In genomic region chr19:4600893-4601292, GRCh38 we compare ENCODE assay signal across 36 cellular contexts. TPM values are rescaled to one million over a fixed set of nuclear protein-coding genes. Genes with fewer than 3 reads are reported as not detected.
"Had no signal": no experiment of that assay in that cellular context is flagged by ENCODE, and none has a peak within 500 bp of the region (broad histone marks: within the 10 kb centered on the region; RNA-seq: fewer than 3 reads in every experiment).

No MANE protein-coding gene starts in this region.

- H3K4me3 ChIP-seq: SJCRH30, SK-N-MC had no signal

- H3K9me3 ChIP-seq: SJCRH30 had no signal

- ATAC-seq: activated T-cell treated with anti-CD3 and anti-CD28 coated beads, Interleukin-2, amount 50 U/mL, for 72 hours; activated T-helper 17 cell treated with anti-CD3 and anti-CD28 coated beads, Interleukin-2, amount 50 U/mL, for 72 hours; Panc1 had no signal

- FAIRE-seq: colon had no signal

- H3K36me3 ChIP-seq: brain microvascular endothelial cell, SJCRH30, WERI-Rb-1 had no signal

- DNase-seq: activated CD4-positive, alpha-beta memory T cell treated with anti-CD3 and anti-CD28 coated beads, Interleukin-2, amount 10 ng/mL, durations not matched to agents 7 days and 5 days; activated CD4-positive, alpha-beta T cell treated with anti-CD3 and anti-CD28 coated beads for 1 hour; activated CD4-positive, alpha-beta T cell treated with anti-CD3 and anti-CD28 coated beads for 48 hours; activated CD4-positive, CD25-positive, alpha-beta regulatory T cell; activated effector memory CD4-positive, alpha-beta T cell treated with anti-CD3 and anti-CD28 coated beads, Interleukin-2, amount 50 U/mL, for 16 hours; activated naive CD4-positive, alpha-beta T cell; activated naive CD4-positive, alpha-beta T cell treated with anti-CD3 and anti-CD28 coated beads, Interleukin-2, amount 50 U/mL, for 16 hours; activated naive CD8-positive, alpha-beta T cell treated with anti-CD3 and anti-CD28 coated beads for 36 hours; activated T-cell treated with anti-CD3 and anti-CD28 coated beads, Interleukin-2, amount 50 U/mL, for 1 hour; activated T-cell treated with anti-CD3 and anti-CD28 coated beads, Interleukin-2, amount 50 U/mL, for 72 hours; amniotic stem cell; aorta; brain microvascular endothelial cell; central memory CD4-positive, alpha-beta T cell; Karpas-422; NCI-H1048; NCI-H1105 treated with DMSO at 0.1 percent for 48 hours; NCI-H1436; NCI-H1694; NCI-H1930; NCI-H2081 treated with DMSO at 0.1 percent for 48 hours; NCI-H226; NCI-H446 treated with DMSO at 0.1 percent for 48 hours; NCI-H524; NCI-H774; SHP77; SJCRH30; T1000; WERI-Rb-1 had no signal

- H3K27ac ChIP-seq: brain microvascular endothelial cell, SJCRH30, SK-N-MC, WERI-Rb-1 had no signal

RNA-seq across cellular contexts. Expression of gene SEMA6B, which starts 41.4 kb away (rescaled TPM):
- total RNA-seq: activated CD4-positive, alpha-beta memory T cell treated with anti-CD3 and anti-CD28 coated beads, Interleukin-2, amount 10 ng/mL, durations not matched to agents 7 days and 5 days; activated CD8-positive, alpha-beta memory T cell treated with anti-CD3 and anti-CD28 coated beads for 36 hours; activated naive CD8-positive, alpha-beta T cell treated with anti-CD3 and anti-CD28 coated beads for 36 hours; T-helper 1 cell treated with Interleukin-12 subunit alpha and Interleukin-12 subunit beta and Interleukin-4 antibody, amounts not matched to agents 30 ng/mL and 1 ng/mL, for 36 hours; T-helper 2 cell treated with Interferon-gamma antibody and Interleukin-4, amounts not matched to agents 100 ng/mL and 5 ng/mL, for 36 hours had no signal
